ENCODE assay signal across 8 cellular contexts in genomic region chr22:27107824-27108223, GRCh38.
A peak's percentile ranks its signal among the peaks of the same experiment; 100 is the strongest.
DNase-seq lines count a peak whose midpoint lies in the region; ATAC-seq and TF ChIP-seq lines count a peak whose summit lies in the region.

No MANE protein-coding gene starts in this region.

- no peak overlapping the region for H3K27ac ChIP-seq in A673 (ENCODE audit: low read depth, low read length, poor library complexity, severe bottlenecking)

- no TSS peak for BruUV-seq in A673 (replicated peaks; lab: Mats Ljungman, UMichigan)

- CTCF ChIA-PET in A673 (lab: Charles Lee), result no interaction called here

- DNase-seq in A673 (ENCODE audit: low spot score) (peak; percentile 46), M059J (ENCODE audit: low read depth) (peak; percentile 98), astrocyte of the spinal cord (ENCODE audit: low read depth, low spot score) (peak; percentile 91), kidney tubule cell (ENCODE audit: low spot score) (peak; percentile 99), NCI-H187 treated with DMSO at 0.1 percent for 48 hours (lab: John Stamatoyannopoulos, UW) (no peak)

- no peaks in the 10 kb centered on the region for H3K9me3 ChIP-seq in A673 (ENCODE audit: low read depth, low read length, poor library complexity, severe bottlenecking)

- H3K27me3 ChIP-seq in A673 (replicated peaks; ENCODE audit: insufficient read depth, low read depth, low read length, poor library complexity), result no peaks in the 10 kb centered on the region

- H3K36me3 ChIP-seq in A673 (ENCODE audit: insufficient read depth, low read length, poor library complexity, severe bottlenecking), result no peaks in the 10 kb centered on the region

- in situ Hi-C loops in astrocyte of the spinal cord (cut with HindIII; ENCODE audit: low sequenced_read_pairs), result no loop called here

- TF ChIP-seq CTCF in A673 (conservative IDR thresholded peaks at IDR 0.05; ENCODE audit: low read depth, low read length), result no peak
- TF ChIP-seq CTCF in astrocyte of the spinal cord (IDR thresholded peaks at IDR 0.05; ENCODE audit: low read depth, low read length), result no peak

- POLR2A ChIA-PET in A673 (lab: Charles Lee; ENCODE audit: low non-redundant PET), result no interaction called here

- H3K4me3 ChIP-seq in A673 (ENCODE audit: low read depth, low read length, poor library complexity, severe bottlenecking), result no peak overlapping the region
- no peak overlapping the region for H3K4me3 ChIP-seq in astrocyte of the spinal cord (ENCODE audit: low read depth, low read length)

- no peak for ATAC-seq in HG03108 (IDR thresholded peaks at IDR 0.05; ENCODE audit: unreplicated experiment)
- ATAC-seq in GM19035 (IDR thresholded peaks at IDR 0.05; ENCODE audit: unreplicated experiment), result no peak
- no peak for ATAC-seq in HG03045 (IDR thresholded peaks at IDR 0.05; ENCODE audit: unreplicated experiment)

- peaks cover 3% of the 10 kb centered on the region for H3K4me1 ChIP-seq in A673 (ENCODE audit: insufficient read depth, low read length, poor library complexity, severe bottlenecking)

- intact Hi-C loops in A673 (cut with micrococcal nuclease; ENCODE audit: unreplicated experiment), result no loop called here
